22 cellular contexts compared by ENCODE assay signal in the genomic region with DNA sequence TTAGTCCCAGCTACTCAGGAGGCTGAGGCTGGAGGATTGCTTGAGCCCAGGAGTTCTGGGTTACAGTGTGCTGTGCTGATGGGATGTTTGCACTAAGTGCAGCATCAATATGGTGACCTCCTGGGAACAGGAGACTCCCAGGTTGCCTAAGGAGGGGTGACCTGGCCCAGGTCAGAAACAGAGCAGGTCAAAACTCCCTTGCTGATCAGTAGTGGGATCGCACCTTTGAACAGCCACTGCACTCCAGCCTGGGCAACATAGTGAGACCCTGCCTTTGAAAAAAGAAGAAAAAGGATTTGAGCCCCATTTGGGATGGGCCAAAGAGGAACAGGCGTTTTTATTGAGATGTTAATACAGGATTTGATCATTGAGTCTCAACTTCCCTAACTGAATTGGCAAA.
"Had no signal": no experiment of that assay in that cellular context is flagged by ENCODE, and none has a peak within 500 bp of the region (broad histone marks: within the 10 kb centered on the region; RNA-seq: fewer than 3 reads in every experiment).

No MANE protein-coding gene starts in this region.

- H3K4me3 Mint-ChIP-seq: activated B cell treated with CpG ODN at 0.5 μM for 24 hours; activated naive CD4-positive, alpha-beta T cell treated with anti-CD3 and anti-CD28 coated beads, Interleukin-2, amount 50 U/mL, for 24 hours; activated T-cell treated with anti-CD3 and anti-CD28 coated beads, Interleukin-2, amount 50 U/mL, for 72 hours had no signal

- H3K4me1 ChIP-seq: breast epithelium, SJSA1 had no signal

- H3K4me3 ChIP-seq: breast epithelium, SJSA1 had no signal

- H3K27me3 Mint-ChIP-seq: activated B cell treated with CpG ODN at 0.5 μM for 24 hours; activated naive CD4-positive, alpha-beta T cell treated with anti-CD3 and anti-CD28 coated beads, Interleukin-2, amount 50 U/mL, for 24 hours had no signal

- H3K27ac Mint-ChIP-seq: activated B cell treated with CpG ODN at 0.5 μM for 24 hours; activated naive CD4-positive, alpha-beta T cell treated with anti-CD3 and anti-CD28 coated beads, Interleukin-2, amount 50 U/mL, for 24 hours had no signal

- ATAC-seq: activated T-cell treated with anti-CD3 and anti-CD28 coated beads, Interleukin-2, amount 50 U/mL, for 72 hours; PC-3; SK-N-SH treated with all-trans-retinoic acid at 6 μM for 48 hours had no signal

- H3K27ac ChIP-seq: breast epithelium, SJSA1 had no signal

- H3K27me3 ChIP-seq: breast epithelium, SJSA1 had no signal

- H3K9me3 Mint-ChIP-seq: activated B cell treated with CpG ODN at 0.5 μM for 24 hours; activated naive CD4-positive, alpha-beta T cell treated with anti-CD3 and anti-CD28 coated beads, Interleukin-2, amount 50 U/mL, for 24 hours; activated T-cell treated with anti-CD3 and anti-CD28 coated beads, Interleukin-2, amount 50 U/mL, for 72 hours had no signal

- H3K4me1 Mint-ChIP-seq: activated B cell treated with CpG ODN at 0.5 μM for 24 hours; activated naive CD4-positive, alpha-beta T cell treated with anti-CD3 and anti-CD28 coated beads, Interleukin-2, amount 50 U/mL, for 24 hours had no signal

- DNase-seq: activated B cell treated with CpG ODN at 0.5 μM for 24 hours; activated CD4-positive, alpha-beta T cell treated with anti-CD3 and anti-CD28 coated beads, Interleukin-2, amount 50 U/mL, for 4 hours; activated CD8-positive, alpha-beta memory T cell treated with anti-CD3 and anti-CD28 coated beads for 24 hours; activated effector memory CD4-positive, alpha-beta T cell treated with Interleukin-2 at 50 U/mL for 16 hours; activated naive CD4-positive, alpha-beta T cell; activated T-cell treated with anti-CD3 and anti-CD28 coated beads, Interleukin-2, amount 50 U/mL, for 72 hours; aorta; caudate nucleus; IMR-90; KG1; NCI-H1048; NCI-H2029; NCI-H2107; NCI-H2171 treated with DMSO at 0.1 percent for 48 hours; NCI-H226; PC-3; SHP77; SW 1271 had no signal

- H3K9me3 ChIP-seq: breast epithelium, SJSA1 had no signal

- H3K36me3 ChIP-seq: breast epithelium had no signal
